In the genomic region with DNA sequence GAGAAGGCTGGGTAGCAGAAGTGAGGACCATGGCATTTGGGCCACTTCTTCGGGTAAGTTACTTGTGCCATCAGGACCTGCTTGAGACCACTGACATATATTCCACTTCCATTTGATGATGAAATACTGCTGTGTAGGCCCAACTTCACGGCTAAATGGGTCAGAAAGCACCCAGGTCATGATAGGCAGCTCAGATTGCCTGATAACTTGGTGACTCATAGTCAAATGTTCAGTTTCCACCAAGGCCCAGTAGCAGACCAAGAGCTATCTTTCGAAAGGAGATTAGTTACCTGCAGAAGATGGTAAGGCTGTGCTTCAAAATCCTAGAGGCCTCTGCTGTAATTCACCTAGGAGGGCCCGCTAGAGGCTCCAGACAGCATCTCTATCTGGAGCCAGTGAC, we compare ENCODE assay signal across 1 cellular context.
A peak's percentile ranks its signal among the peaks of the same experiment; 100 is the strongest.
TF ChIP-seq lines count a peak whose summit lies in the region.

No MANE protein-coding gene starts in this region.

TF ChIP-seq in K562, 482 proteins besides CTCF, POLR2A, EP300 and RAD21 (continued from another document and continues in another):
- TF ChIP-seq, protein P1, sequence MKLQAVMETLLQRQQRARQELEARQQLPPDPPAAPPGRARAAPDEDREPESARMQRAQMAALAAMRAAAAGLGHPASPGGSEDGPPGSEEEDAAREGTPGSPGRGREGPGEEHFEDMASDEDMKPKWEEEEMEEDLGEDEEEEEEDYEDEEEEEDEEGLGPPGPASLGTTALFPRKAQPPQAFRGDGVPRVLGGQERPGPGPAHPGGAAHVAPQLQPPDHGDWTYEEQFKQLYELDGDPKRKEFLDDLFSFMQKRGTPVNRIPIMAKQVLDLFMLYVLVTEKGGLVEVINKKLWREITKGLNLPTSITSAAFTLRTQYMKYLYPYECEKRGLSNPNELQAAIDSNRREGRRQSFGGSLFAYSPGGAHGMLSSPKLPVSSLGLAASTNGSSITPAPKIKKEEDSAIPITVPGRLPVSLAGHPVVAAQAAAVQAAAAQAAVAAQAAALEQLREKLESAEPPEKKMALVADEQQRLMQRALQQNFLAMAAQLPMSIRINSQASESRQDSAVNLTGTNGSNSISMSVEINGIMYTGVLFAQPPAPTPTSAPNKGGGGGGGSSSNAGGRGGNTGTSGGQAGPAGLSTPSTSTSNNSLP (IDR thresholded peaks at IDR 0.05; ENCODE audit: borderline replicate concordance, low read depth, low read length) = no peak
- TF ChIP-seq ZNF589 (CRISPR knock-in tag; IDR thresholded peaks at IDR 0.05; ENCODE audit: low read depth) (peak; percentile 59; the same call in 1 of the 2 replicates), NCOR1 (IDR thresholded peaks at IDR 0.05) (no peak), CC2D1A (IDR thresholded peaks at IDR 0.05) (no peak), HNRNPL (IDR thresholded peaks at IDR 0.05; ENCODE audit: low read depth, low read length) (no peak), ZSCAN32 (CRISPR knock-in tag; IDR thresholded peaks at IDR 0.05) (no peak), ZNF175 (CRISPR knock-in tag; IDR thresholded peaks at IDR 0.05; ENCODE audit: low read depth) (peak; percentile 58; the same call in 1 of the 2 replicates), ARID1B (IDR thresholded peaks at IDR 0.05) (peak; percentile 30; the same call in 1 of the 2 replicates), TCF3 (CRISPR knock-in tag; IDR thresholded peaks at IDR 0.05) (no peak), NRF1 (conservative IDR thresholded peaks at IDR 0.05 in 1 of 2, IDR thresholded peaks at IDR 0.05 in 1 of 2) (no peak), LARP7 (IDR thresholded peaks at IDR 0.05) (no peak), NFRKB (IDR thresholded peaks at IDR 0.05; ENCODE audit: low read depth) (no peak), ZNF217 (CRISPR knock-in tag; IDR thresholded peaks at IDR 0.05) (no peak), DIDO1 (tag; IDR thresholded peaks at IDR 0.05; ENCODE audit: low read depth) (no peak), SREBF1 (IDR thresholded peaks at IDR 0.05; ENCODE audit: borderline replicate concordance, low read depth, low read length) (no peak), NFIX (CRISPR knock-in tag; IDR thresholded peaks at IDR 0.05; ENCODE audit: low read depth) (no peak), MEF2D (tag; conservative IDR thresholded peaks at IDR 0.05; ENCODE audit: low read depth) (0 out of 2 replicates have a peak, but pooled peaks have one; percentile 37), RCOR1 (IDR thresholded peaks at IDR 0.05; ENCODE audit: borderline replicate concordance in 1 of 2, low read depth in 2 of 2, low read length in 2 of 2) (no peak), POLR2AphosphoS5 (IDR thresholded peaks at IDR 0.05; ENCODE audit: control insufficient read depth, insufficient read depth, low read depth, low read length) (no peak), JUNB (CRISPR knock-in tag; conservative IDR thresholded peaks at IDR 0.05) (peak; percentile 85), KAT7 (CRISPR knock-in tag; IDR thresholded peaks at IDR 0.05; ENCODE audit: borderline replicate concordance) (no peak), MYNN (IDR thresholded peaks at IDR 0.05) (no peak), MYNN (CRISPR knock-in tag; IDR thresholded peaks at IDR 0.05) (no peak), PHTF2 (CRISPR knock-in tag; IDR thresholded peaks at IDR 0.05) (no peak), NFXL1 (CRISPR knock-in tag; IDR thresholded peaks at IDR 0.05) (no peak), TCF7L2 (IDR thresholded peaks at IDR 0.05; ENCODE audit: low read depth, low read length) (no peak), HNRNPLL (IDR thresholded peaks at IDR 0.05; ENCODE audit: low read depth, low read length, poor library complexity, severe bottlenecking) (no peak), ZNF263 (CRISPR knock-in tag; IDR thresholded peaks at IDR 0.05; ENCODE audit: borderline replicate concordance) (no peak), NCOA1 (IDR thresholded peaks at IDR 0.05; ENCODE audit: low read depth) (no peak), KDM2B (CRISPR knock-in tag; IDR thresholded peaks at IDR 0.05) (no peak), CXXC5 (CRISPR knock-in tag; IDR thresholded peaks at IDR 0.05) (no peak)
- TF ChIP-seq, protein P2, sequence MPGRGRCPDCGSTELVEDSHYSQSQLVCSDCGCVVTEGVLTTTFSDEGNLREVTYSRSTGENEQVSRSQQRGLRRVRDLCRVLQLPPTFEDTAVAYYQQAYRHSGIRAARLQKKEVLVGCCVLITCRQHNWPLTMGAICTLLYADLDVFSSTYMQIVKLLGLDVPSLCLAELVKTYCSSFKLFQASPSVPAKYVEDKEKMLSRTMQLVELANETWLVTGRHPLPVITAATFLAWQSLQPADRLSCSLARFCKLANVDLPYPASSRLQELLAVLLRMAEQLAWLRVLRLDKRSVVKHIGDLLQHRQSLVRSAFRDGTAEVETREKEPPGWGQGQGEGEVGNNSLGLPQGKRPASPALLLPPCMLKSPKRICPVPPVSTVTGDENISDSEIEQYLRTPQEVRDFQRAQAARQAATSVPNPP (IDR thresholded peaks at IDR 0.05; ENCODE audit: borderline replicate concordance, insufficient read depth, insufficient read length) = no peak
- TF ChIP-seq, protein P3, sequence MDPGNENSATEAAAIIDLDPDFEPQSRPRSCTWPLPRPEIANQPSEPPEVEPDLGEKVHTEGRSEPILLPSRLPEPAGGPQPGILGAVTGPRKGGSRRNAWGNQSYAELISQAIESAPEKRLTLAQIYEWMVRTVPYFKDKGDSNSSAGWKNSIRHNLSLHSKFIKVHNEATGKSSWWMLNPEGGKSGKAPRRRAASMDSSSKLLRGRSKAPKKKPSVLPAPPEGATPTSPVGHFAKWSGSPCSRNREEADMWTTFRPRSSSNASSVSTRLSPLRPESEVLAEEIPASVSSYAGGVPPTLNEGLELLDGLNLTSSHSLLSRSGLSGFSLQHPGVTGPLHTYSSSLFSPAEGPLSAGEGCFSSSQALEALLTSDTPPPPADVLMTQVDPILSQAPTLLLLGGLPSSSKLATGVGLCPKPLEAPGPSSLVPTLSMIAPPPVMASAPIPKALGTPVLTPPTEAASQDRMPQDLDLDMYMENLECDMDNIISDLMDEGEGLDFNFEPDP (CRISPR knock-in tag; IDR thresholded peaks at IDR 0.05) = no peak
- TF ChIP-seq, protein P4, sequence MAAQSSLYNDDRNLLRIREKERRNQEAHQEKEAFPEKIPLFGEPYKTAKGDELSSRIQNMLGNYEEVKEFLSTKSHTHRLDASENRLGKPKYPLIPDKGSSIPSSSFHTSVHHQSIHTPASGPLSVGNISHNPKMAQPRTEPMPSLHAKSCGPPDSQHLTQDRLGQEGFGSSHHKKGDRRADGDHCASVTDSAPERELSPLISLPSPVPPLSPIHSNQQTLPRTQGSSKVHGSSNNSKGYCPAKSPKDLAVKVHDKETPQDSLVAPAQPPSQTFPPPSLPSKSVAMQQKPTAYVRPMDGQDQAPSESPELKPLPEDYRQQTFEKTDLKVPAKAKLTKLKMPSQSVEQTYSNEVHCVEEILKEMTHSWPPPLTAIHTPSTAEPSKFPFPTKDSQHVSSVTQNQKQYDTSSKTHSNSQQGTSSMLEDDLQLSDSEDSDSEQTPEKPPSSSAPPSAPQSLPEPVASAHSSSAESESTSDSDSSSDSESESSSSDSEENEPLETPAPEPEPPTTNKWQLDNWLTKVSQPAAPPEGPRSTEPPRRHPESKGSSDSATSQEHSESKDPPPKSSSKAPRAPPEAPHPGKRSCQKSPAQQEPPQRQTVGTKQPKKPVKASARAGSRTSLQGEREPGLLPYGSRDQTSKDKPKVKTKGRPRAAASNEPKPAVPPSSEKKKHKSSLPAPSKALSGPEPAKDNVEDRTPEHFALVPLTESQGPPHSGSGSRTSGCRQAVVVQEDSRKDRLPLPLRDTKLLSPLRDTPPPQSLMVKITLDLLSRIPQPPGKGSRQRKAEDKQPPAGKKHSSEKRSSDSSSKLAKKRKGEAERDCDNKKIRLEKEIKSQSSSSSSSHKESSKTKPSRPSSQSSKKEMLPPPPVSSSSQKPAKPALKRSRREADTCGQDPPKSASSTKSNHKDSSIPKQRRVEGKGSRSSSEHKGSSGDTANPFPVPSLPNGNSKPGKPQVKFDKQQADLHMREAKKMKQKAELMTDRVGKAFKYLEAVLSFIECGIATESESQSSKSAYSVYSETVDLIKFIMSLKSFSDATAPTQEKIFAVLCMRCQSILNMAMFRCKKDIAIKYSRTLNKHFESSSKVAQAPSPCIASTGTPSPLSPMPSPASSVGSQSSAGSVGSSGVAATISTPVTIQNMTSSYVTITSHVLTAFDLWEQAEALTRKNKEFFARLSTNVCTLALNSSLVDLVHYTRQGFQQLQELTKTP (IDR thresholded peaks at IDR 0.05; ENCODE audit: low read depth in 1 of 2, partially characterized antibody in 2 of 2) = no peak
- TF ChIP-seq, protein P5, sequence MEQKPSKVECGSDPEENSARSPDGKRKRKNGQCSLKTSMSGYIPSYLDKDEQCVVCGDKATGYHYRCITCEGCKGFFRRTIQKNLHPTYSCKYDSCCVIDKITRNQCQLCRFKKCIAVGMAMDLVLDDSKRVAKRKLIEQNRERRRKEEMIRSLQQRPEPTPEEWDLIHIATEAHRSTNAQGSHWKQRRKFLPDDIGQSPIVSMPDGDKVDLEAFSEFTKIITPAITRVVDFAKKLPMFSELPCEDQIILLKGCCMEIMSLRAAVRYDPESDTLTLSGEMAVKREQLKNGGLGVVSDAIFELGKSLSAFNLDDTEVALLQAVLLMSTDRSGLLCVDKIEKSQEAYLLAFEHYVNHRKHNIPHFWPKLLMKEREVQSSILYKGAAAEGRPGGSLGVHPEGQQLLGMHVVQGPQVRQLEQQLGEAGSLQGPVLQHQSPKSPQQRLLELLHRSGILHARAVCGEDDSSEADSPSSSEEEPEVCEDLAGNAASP (IDR thresholded peaks at IDR 0.05) = no peak
- TF ChIP-seq, protein P6, sequence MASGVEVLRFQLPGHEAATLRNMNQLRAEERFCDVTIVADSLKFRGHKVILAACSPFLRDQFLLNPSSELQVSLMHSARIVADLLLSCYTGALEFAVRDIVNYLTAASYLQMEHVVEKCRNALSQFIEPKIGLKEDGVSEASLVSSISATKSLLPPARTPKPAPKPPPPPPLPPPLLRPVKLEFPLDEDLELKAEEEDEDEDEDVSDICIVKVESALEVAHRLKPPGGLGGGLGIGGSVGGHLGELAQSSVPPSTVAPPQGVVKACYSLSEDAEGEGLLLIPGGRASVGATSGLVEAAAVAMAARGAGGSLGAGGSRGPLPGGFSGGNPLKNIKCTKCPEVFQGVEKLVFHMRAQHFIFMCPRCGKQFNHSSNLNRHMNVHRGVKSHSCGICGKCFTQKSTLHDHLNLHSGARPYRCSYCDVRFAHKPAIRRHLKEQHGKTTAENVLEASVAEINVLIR (CRISPR knock-in tag; IDR thresholded peaks at IDR 0.05) = no peak
- TF ChIP-seq, protein P7, sequence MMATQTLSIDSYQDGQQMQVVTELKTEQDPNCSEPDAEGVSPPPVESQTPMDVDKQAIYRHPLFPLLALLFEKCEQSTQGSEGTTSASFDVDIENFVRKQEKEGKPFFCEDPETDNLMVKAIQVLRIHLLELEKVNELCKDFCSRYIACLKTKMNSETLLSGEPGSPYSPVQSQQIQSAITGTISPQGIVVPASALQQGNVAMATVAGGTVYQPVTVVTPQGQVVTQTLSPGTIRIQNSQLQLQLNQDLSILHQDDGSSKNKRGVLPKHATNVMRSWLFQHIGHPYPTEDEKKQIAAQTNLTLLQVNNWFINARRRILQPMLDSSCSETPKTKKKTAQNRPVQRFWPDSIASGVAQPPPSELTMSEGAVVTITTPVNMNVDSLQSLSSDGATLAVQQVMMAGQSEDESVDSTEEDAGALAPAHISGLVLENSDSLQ (IDR thresholded peaks at IDR 0.05) = peak; percentile 75
- TF ChIP-seq, protein P8, sequence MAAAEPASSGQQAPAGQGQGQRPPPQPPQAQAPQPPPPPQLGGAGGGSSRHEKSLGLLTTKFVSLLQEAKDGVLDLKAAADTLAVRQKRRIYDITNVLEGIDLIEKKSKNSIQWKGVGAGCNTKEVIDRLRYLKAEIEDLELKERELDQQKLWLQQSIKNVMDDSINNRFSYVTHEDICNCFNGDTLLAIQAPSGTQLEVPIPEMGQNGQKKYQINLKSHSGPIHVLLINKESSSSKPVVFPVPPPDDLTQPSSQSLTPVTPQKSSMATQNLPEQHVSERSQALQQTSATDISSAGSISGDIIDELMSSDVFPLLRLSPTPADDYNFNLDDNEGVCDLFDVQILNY (CRISPR knock-in tag; IDR thresholded peaks at IDR 0.05) = no peak
- TF ChIP-seq, protein P9, sequence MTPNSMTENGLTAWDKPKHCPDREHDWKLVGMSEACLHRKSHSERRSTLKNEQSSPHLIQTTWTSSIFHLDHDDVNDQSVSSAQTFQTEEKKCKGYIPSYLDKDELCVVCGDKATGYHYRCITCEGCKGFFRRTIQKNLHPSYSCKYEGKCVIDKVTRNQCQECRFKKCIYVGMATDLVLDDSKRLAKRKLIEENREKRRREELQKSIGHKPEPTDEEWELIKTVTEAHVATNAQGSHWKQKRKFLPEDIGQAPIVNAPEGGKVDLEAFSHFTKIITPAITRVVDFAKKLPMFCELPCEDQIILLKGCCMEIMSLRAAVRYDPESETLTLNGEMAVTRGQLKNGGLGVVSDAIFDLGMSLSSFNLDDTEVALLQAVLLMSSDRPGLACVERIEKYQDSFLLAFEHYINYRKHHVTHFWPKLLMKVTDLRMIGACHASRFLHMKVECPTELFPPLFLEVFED (CRISPR knock-in tag; conservative IDR thresholded peaks at IDR 0.05) = no peak
- TF ChIP-seq, protein P10, sequence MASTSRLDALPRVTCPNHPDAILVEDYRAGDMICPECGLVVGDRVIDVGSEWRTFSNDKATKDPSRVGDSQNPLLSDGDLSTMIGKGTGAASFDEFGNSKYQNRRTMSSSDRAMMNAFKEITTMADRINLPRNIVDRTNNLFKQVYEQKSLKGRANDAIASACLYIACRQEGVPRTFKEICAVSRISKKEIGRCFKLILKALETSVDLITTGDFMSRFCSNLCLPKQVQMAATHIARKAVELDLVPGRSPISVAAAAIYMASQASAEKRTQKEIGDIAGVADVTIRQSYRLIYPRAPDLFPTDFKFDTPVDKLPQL (IDR thresholded peaks at IDR 0.05; ENCODE audit: extremely low read depth, insufficient read length) = no peak
- TF ChIP-seq, protein P11, sequence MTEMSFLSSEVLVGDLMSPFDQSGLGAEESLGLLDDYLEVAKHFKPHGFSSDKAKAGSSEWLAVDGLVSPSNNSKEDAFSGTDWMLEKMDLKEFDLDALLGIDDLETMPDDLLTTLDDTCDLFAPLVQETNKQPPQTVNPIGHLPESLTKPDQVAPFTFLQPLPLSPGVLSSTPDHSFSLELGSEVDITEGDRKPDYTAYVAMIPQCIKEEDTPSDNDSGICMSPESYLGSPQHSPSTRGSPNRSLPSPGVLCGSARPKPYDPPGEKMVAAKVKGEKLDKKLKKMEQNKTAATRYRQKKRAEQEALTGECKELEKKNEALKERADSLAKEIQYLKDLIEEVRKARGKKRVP (CRISPR knock-in tag; IDR thresholded peaks at IDR 0.05) = 0 out of 2 replicates have a peak, but pooled peaks have one; percentile 31
- TF ChIP-seq, protein P12, sequence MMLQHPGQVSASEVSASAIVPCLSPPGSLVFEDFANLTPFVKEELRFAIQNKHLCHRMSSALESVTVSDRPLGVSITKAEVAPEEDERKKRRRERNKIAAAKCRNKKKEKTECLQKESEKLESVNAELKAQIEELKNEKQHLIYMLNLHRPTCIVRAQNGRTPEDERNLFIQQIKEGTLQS (IDR thresholded peaks at IDR 0.05) = peak; percentile 88
- TF ChIP-seq, protein P12 (CRISPR knock-in tag; conservative IDR thresholded peaks at IDR 0.05) = no peak
